ENCODE assay signal across 17 cellular contexts in genomic region chr9:3329361-3329760, GRCh38.
A peak's percentile ranks its signal among the peaks of the same experiment; 100 is the strongest.
DNase-seq lines count a peak whose midpoint lies in the region; ATAC-seq lines count a peak whose summit lies in the region.
"Had no signal": no experiment of that assay in that cellular context is flagged by ENCODE, and none has a peak within 500 bp of the region (broad histone marks: within the 10 kb centered on the region; RNA-seq: fewer than 3 reads in every experiment).

No MANE protein-coding gene starts in this region.

- no peaks in the 10 kb centered on the region for H3K9me3 ChIP-seq in adipocyte (ENCODE audit: control insufficient read depth, low read length)
- H3K9me3 ChIP-seq: A549, Caco-2 had no signal

- no peaks in the 10 kb centered on the region for H3K27me3 ChIP-seq in adipocyte (replicated peaks; ENCODE audit: control insufficient read depth, insufficient read depth, low read length)

- H3K4me1 ChIP-seq in adipocyte (ENCODE audit: control insufficient read depth, insufficient read depth, low read length): no peaks in the 10 kb centered on the region
- H3K4me1 ChIP-seq: Caco-2 had no signal

- no peaks in the 10 kb centered on the region for H3K36me3 ChIP-seq in adipocyte (ENCODE audit: control insufficient read depth, insufficient read depth, low read length, severe bottlenecking)

- no peak overlapping the region for H3K4me3 ChIP-seq in adipocyte (ENCODE audit: low read length)
- H3K4me3 ChIP-seq: A549 had no signal

- H3K9ac ChIP-seq in adipocyte (ENCODE audit: low read length): no peak overlapping the region

- no peak for ATAC-seq in GM19395 (IDR thresholded peaks at IDR 0.05; ENCODE audit: unreplicated experiment)
- ATAC-seq: A549 had no signal

- DNase-seq in EL (peak; percentile 53), HT1080 (ENCODE audit: low read depth) (peak; percentile 14), adipocyte (ENCODE audit: low read depth) (peak; percentile 27), fibroblast of gingiva (ENCODE audit: low read depth) (peak; percentile 5), NCI-H1930 (lab: John Stamatoyannopoulos, UW) (no peak), NCI-H1436 (lab: John Stamatoyannopoulos, UW) (no peak), epidermal melanocyte (ENCODE audit: insufficient read length, low spot score) (no peak)
- DNase-seq: Caco-2, DMS53, GDM1, Kasumi-1, NCI-H1417 treated with DMSO at 0.1 percent for 48 hours, NCI-H2081 treated with DMSO at 0.1 percent for 48 hours, NCI-H345, NCI-H69 had no signal

Comparison
In these comparisons a context has a peak if more than half of its experiments do, and no peak if none do; other contexts are left out.
1. DNase-seq: peak in EL (single experiment), HT1080 (single experiment), adipocyte (single experiment) and fibroblast of gingiva (single experiment); none in NCI-H1930 (0 of 2), NCI-H1436 (single experiment) and epidermal melanocyte (single experiment).